Comparison of ENCODE assay signal across 30 cellular contexts in genomic region chr3:106817706-106818105, GRCh38.
"Had no signal": no experiment of that assay in that cellular context is flagged by ENCODE, and none has a peak within 500 bp of the region (broad histone marks: within the 10 kb centered on the region; RNA-seq: fewer than 3 reads in every experiment).

No MANE protein-coding gene starts in this region.

- H3K4me2 ChIP-seq: hepatocyte had no signal

- H2AFZ ChIP-seq: hepatocyte had no signal

- H3K4me3 Mint-ChIP-seq: activated naive CD4-positive, alpha-beta T cell treated with anti-CD3 and anti-CD28 coated beads for 36 hours; activated naive CD8-positive, alpha-beta T cell treated with anti-CD3 and anti-CD28 coated beads for 36 hours; activated T-helper 1 cell treated with anti-CD3 and anti-CD28 coated beads, Interleukin-12 subunit alpha, Interleukin-12 subunit beta, Interleukin-2, Interleukin-4 antibody, amounts not matched to agents 30 ng/mL and 10 ng/mL and 1 ng/mL, durations not matched to agents 14 hours and 24 hours and 36 hours; mesothelial cell of epicardium; naive B cell had no signal

- H3K9me3 Mint-ChIP-seq: activated naive CD8-positive, alpha-beta T cell treated with anti-CD3 and anti-CD28 coated beads for 36 hours; activated T-helper 1 cell treated with anti-CD3 and anti-CD28 coated beads, Interleukin-12 subunit alpha, Interleukin-12 subunit beta, Interleukin-2, Interleukin-4 antibody, amounts not matched to agents 30 ng/mL and 10 ng/mL and 1 ng/mL, durations not matched to agents 14 hours and 24 hours and 36 hours; mesothelial cell of epicardium; naive B cell had no signal

- H3K9me3 ChIP-seq: adrenal gland, body of pancreas, gastroesophageal sphincter, left ventricle myocardium inferior, spleen, testis, transverse colon had no signal

- H3K27ac Mint-ChIP-seq: activated naive CD4-positive, alpha-beta T cell treated with anti-CD3 and anti-CD28 coated beads for 36 hours; activated naive CD8-positive, alpha-beta T cell treated with anti-CD3 and anti-CD28 coated beads for 36 hours; activated T-helper 1 cell treated with anti-CD3 and anti-CD28 coated beads, Interleukin-12 subunit alpha, Interleukin-12 subunit beta, Interleukin-2, Interleukin-4 antibody, amounts not matched to agents 30 ng/mL and 10 ng/mL and 1 ng/mL, durations not matched to agents 14 hours and 24 hours and 36 hours; mesothelial cell of epicardium; naive B cell had no signal

- DNase-seq: activated CD4-positive, alpha-beta T cell treated with anti-CD3 and anti-CD28 coated beads for 48 hours; activated CD4-positive, alpha-beta T cell treated with anti-CD3 and anti-CD28 coated beads, Interleukin-2, amount 50 U/mL, for 48 hours; activated CD8-positive, alpha-beta memory T cell treated with anti-CD3 and anti-CD28 coated beads for 24 hours; activated effector memory CD4-positive, alpha-beta T cell treated with anti-CD3 and anti-CD28 coated beads, Interleukin-2, amount 50 U/mL, for 16 hours; activated naive CD4-positive, alpha-beta T cell treated with anti-CD3 and anti-CD28 coated beads for 36 hours; activated naive CD8-positive, alpha-beta T cell treated with anti-CD3 and anti-CD28 coated beads for 36 hours; adrenal gland; aorta; body of pancreas; dorsolateral prefrontal cortex; effector memory CD4-positive, alpha-beta T cell; erythroblast; islet precursor cell; left ventricle myocardium inferior; naive B cell; occipital lobe; posterior cingulate gyrus; right cardiac atrium; spleen; stimulated activated naive CD8-positive, alpha-beta T cell treated with anti-CD3 and anti-CD28 coated beads, Interleukin-15, Interleukin-2, amounts not matched to agents 100 U/mL and 50 U/mL, for 24 hours; T-helper 9 cell; testis; transverse colon had no signal

- H3K79me2 ChIP-seq: hepatocyte had no signal

- H3K27me3 ChIP-seq: adrenal gland, body of pancreas, dorsolateral prefrontal cortex, gastroesophageal sphincter, hepatocyte, spleen, testis, transverse colon had no signal

- ATAC-seq: activated CD4-positive, CD25-positive, alpha-beta regulatory T cell treated with anti-CD3 and anti-CD28 coated beads, Interleukin-2, amount 50 U/mL, for 24 hours; body of pancreas; gastroesophageal sphincter; right cardiac atrium; stimulated activated naive CD8-positive, alpha-beta T cell treated with anti-CD3 and anti-CD28 coated beads, Interleukin-15, Interleukin-2, amounts not matched to agents 100 U/mL and 50 U/mL, for 24 hours had no signal

- H3K36me3 ChIP-seq: adrenal gland, gastroesophageal sphincter, left ventricle myocardium inferior, spleen, transverse colon had no signal

- H3K4me1 ChIP-seq: adrenal gland, body of pancreas, spleen, transverse colon had no signal

- H3K36me3 Mint-ChIP-seq: activated naive CD8-positive, alpha-beta T cell treated with anti-CD3 and anti-CD28 coated beads for 36 hours; mesothelial cell of epicardium; naive B cell had no signal

- H3K4me3 ChIP-seq: adrenal gland, body of pancreas, coronary artery, dorsolateral prefrontal cortex, gastroesophageal sphincter, hepatocyte, left ventricle myocardium inferior, spleen, testis, transverse colon had no signal

- H3K4me1 Mint-ChIP-seq: activated naive CD8-positive, alpha-beta T cell treated with anti-CD3 and anti-CD28 coated beads for 36 hours; naive B cell had no signal

- H3K27me3 Mint-ChIP-seq: activated naive CD8-positive, alpha-beta T cell treated with anti-CD3 and anti-CD28 coated beads for 36 hours; naive B cell had no signal

- H3K27ac ChIP-seq: adrenal gland, body of pancreas, coronary artery, dorsolateral prefrontal cortex, gastroesophageal sphincter, hepatocyte, left ventricle myocardium inferior, spleen, testis, transverse colon, VCaP had no signal
